In genomic region chr9:91245432-91246313, GRCh38 we compare ENCODE assay signal across 10 cellular contexts.
A peak's percentile ranks its signal among the peaks of the same experiment; 100 is the strongest.
DNase-seq lines count a peak whose midpoint lies in the region; ATAC-seq and TF ChIP-seq lines count a peak whose summit lies in the region.
"Had no signal": no experiment of that assay in that cellular context is flagged by ENCODE, and none has a peak within 500 bp of the region (broad histone marks: within the 10 kb centered on the region; RNA-seq: fewer than 3 reads in every experiment).

No MANE protein-coding gene starts in this region.

- peak overlapping the region; percentile 65 for H2AFZ ChIP-seq in PC-3 (ENCODE audit: low read length)

- H3F3A ChIP-seq in PC-3 (ENCODE audit: low read length, unreplicated experiment) = no peaks in the 10 kb centered on the region

- no peaks in the 10 kb centered on the region for H3K79me2 ChIP-seq in PC-3 (ENCODE audit: low read length)

- H3K4me1 Mint-ChIP-seq in activated CD4-positive, alpha-beta T cell treated with anti-CD3 and anti-CD28 coated beads, Interleukin-2, amount 10 ng/mL, durations not matched to agents 7 days and 5 days = peaks cover 25% of the 10 kb centered on the region
- peaks cover 55% of the 10 kb centered on the region for H3K4me1 Mint-ChIP-seq in stimulated activated effector memory CD8-positive, alpha-beta T cell treated with anti-CD3 and anti-CD28 coated beads, Interleukin-12 subunit alpha, Interleukin-12 subunit beta, amount 100 ng/mL, for 72 hours

- TF ChIP-seq CTCF in PC-3 (conservative IDR thresholded peaks at IDR 0.05; ENCODE audit: low read depth, low read length) (no peak), choroid plexus epithelial cell (conservative IDR thresholded peaks at IDR 0.05; ENCODE audit: low read depth, low read length) (no peak), ascending aorta (IDR thresholded peaks at IDR 0.05) (no peak)

- H3K27me3 ChIP-seq in PC-3 (ENCODE audit: low read length) (no peaks in the 10 kb centered on the region), ascending aorta (no peaks in the 10 kb centered on the region)

- H3K9ac ChIP-seq in PC-3 (ENCODE audit: low read length) = peak overlapping the region; percentile 70

- no peaks in the 10 kb centered on the region for H3K36me3 ChIP-seq in PC-3 (ENCODE audit: low read depth, low read length)
- no peaks in the 10 kb centered on the region for H3K36me3 ChIP-seq in ascending aorta

- no peaks in the 10 kb centered on the region for H4K20me1 ChIP-seq in PC-3 (ENCODE audit: low read length)

- peaks cover 23% of the 10 kb centered on the region for H3K36me3 Mint-ChIP-seq in activated CD4-positive, alpha-beta T cell treated with anti-CD3 and anti-CD28 coated beads, Interleukin-2, amount 10 ng/mL, durations not matched to agents 7 days and 5 days (ENCODE audit: low read depth)
- H3K36me3 Mint-ChIP-seq in stimulated activated effector memory CD8-positive, alpha-beta T cell treated with anti-CD3 and anti-CD28 coated beads, Interleukin-12 subunit alpha, Interleukin-12 subunit beta, amount 100 ng/mL, for 72 hours = peaks cover 26% of the 10 kb centered on the region

- no peak overlapping the region for H3K4me3 Mint-ChIP-seq in activated CD4-positive, alpha-beta T cell treated with anti-CD3 and anti-CD28 coated beads, Interleukin-2, amount 10 ng/mL, durations not matched to agents 7 days and 5 days
- H3K4me3 Mint-ChIP-seq in stimulated activated effector memory CD8-positive, alpha-beta T cell treated with anti-CD3 and anti-CD28 coated beads, Interleukin-12 subunit alpha, Interleukin-12 subunit beta, amount 100 ng/mL, for 72 hours = peak overlapping the region; percentile 47

- no peak overlapping the region for H3K4me3 ChIP-seq in PC-3 (ENCODE audit: low read length)
- no peak overlapping the region for H3K4me3 ChIP-seq in choroid plexus epithelial cell (ENCODE audit: low read depth, low read length)
- H3K4me3 ChIP-seq in ascending aorta = no peak overlapping the region
- H3K4me3 ChIP-seq: lung had no signal

- H3K9me3 Mint-ChIP-seq in activated CD4-positive, alpha-beta T cell treated with anti-CD3 and anti-CD28 coated beads, Interleukin-2, amount 10 ng/mL, durations not matched to agents 7 days and 5 days = peaks cover 3% of the 10 kb centered on the region
- H3K9me3 Mint-ChIP-seq in stimulated activated effector memory CD8-positive, alpha-beta T cell treated with anti-CD3 and anti-CD28 coated beads, Interleukin-12 subunit alpha, Interleukin-12 subunit beta, amount 100 ng/mL, for 72 hours = no peaks in the 10 kb centered on the region

- H3K9me3 ChIP-seq in PC-3 (ENCODE audit: low read length) = no peaks in the 10 kb centered on the region
- H3K9me3 ChIP-seq in ascending aorta = no peaks in the 10 kb centered on the region

- ATAC-seq in PC-3 (peak; percentile 96), HG02571 (IDR thresholded peaks at IDR 0.05; ENCODE audit: unreplicated experiment) (no peak)
- ATAC-seq in stimulated activated effector memory CD8-positive, alpha-beta T cell treated with anti-CD3 and anti-CD28 coated beads, Interleukin-12 subunit alpha, Interleukin-12 subunit beta, amount 100 ng/mL, for 72 hours = peak; percentile 97

- intact Hi-C loops in PC-3 (cut with micrococcal nuclease) (loop anchor here (5.0 kb wide), 1 partner anchor 53 kb away; no protein-coding TSS in a partner anchor), ascending aorta (cut with DNase I) (no loop called here)

- BruUV-seq in PC-3 (replicated peaks; lab: Mats Ljungman, UMichigan) = no TSS peak

- no peaks in the 10 kb centered on the region for H3K9me2 ChIP-seq in PC-3 (replicated peaks; ENCODE audit: low read length)

- POLR2A ChIA-PET in activated CD4-positive, alpha-beta T cell treated with anti-CD3 and anti-CD28 coated beads, Interleukin-2, amount 10 ng/mL, durations not matched to agents 7 days and 5 days (lab: Charles Lee) = no interaction called here
- POLR2A ChIA-PET in PC-3 (lab: Charles Lee; ENCODE audit: unreplicated experiment) = no interaction called here

- peak overlapping the region; percentile 58 for H3K4me2 ChIP-seq in PC-3 (ENCODE audit: low read length)

- peak overlapping the region; percentile 91 for H3K27ac ChIP-seq in PC-3 (ENCODE audit: low read length)
- H3K27ac ChIP-seq in ascending aorta = no peak overlapping the region

- DNase-seq in activated CD4-positive, alpha-beta T cell treated with anti-CD3 and anti-CD28 coated beads, Interleukin-2, amount 10 ng/mL, durations not matched to agents 7 days and 5 days = no peak
- DNase-seq in activated CD4-positive, alpha-beta T cell treated with anti-CD3 and anti-CD28 coated beads, Interleukin-2, amount 50 U/mL, for 4 hours = no peak
- DNase-seq in PC-3 (peak; percentile 69), choroid plexus epithelial cell (ENCODE audit: low read depth) (peak; percentile 47), H4 (ENCODE audit: low spot score) (no peak), ascending aorta (ENCODE audit: low spot score in 2 of 2) (no peak)
- no peak for DNase-seq in stimulated activated effector memory CD8-positive, alpha-beta T cell treated with anti-CD3 and anti-CD28 coated beads, Interleukin-12 subunit alpha, Interleukin-12 subunit beta, amount 100 ng/mL, for 72 hours (ENCODE audit: low spot score in 2 of 2)
- DNase-seq: effector CD4-positive, alpha-beta T cell had no signal

- H3K4me1 ChIP-seq in PC-3 (ENCODE audit: insufficient read depth, low read length) (peaks cover 18% of the 10 kb centered on the region), ascending aorta (no peaks in the 10 kb centered on the region)

- no peaks in the 10 kb centered on the region for H3K27me3 Mint-ChIP-seq in activated CD4-positive, alpha-beta T cell treated with anti-CD3 and anti-CD28 coated beads, Interleukin-2, amount 10 ng/mL, durations not matched to agents 7 days and 5 days

- peak overlapping the region; percentile 65 for H3K27ac Mint-ChIP-seq in activated CD4-positive, alpha-beta T cell treated with anti-CD3 and anti-CD28 coated beads, Interleukin-2, amount 10 ng/mL, durations not matched to agents 7 days and 5 days
- H3K27ac Mint-ChIP-seq in stimulated activated effector memory CD8-positive, alpha-beta T cell treated with anti-CD3 and anti-CD28 coated beads, Interleukin-12 subunit alpha, Interleukin-12 subunit beta, amount 100 ng/mL, for 72 hours = peak overlapping the region; percentile 86

- CTCF ChIA-PET in activated CD4-positive, alpha-beta T cell treated with anti-CD3 and anti-CD28 coated beads, Interleukin-2, amount 10 ng/mL, durations not matched to agents 7 days and 5 days (lab: Charles Lee) = interaction anchor here (0.9 kb wide), 1 partner anchor 281 kb away, joined by 3 read pairs; no protein-coding TSS in a partner anchor
- CTCF ChIA-PET in PC-3 (lab: Charles Lee) = no interaction called here

Comparison
In these comparisons a context has a peak if more than half of its experiments do, and no peak if none do; other contexts are left out.
1. DNase-seq: peak in PC-3 (single experiment) and choroid plexus epithelial cell (single experiment); none in activated CD4-positive, alpha-beta T cell treated with anti-CD3 and anti-CD28 coated beads, Interleukin-2, amount 10 ng/mL, durations not matched to agents 7 days and 5 days (single experiment), activated CD4-positive, alpha-beta T cell treated with anti-CD3 and anti-CD28 coated beads, Interleukin-2, amount 50 U/mL, for 4 hours (0 of 2), stimulated activated effector memory CD8-positive, alpha-beta T cell treated with anti-CD3 and anti-CD28 coated beads, Interleukin-12 subunit alpha, Interleukin-12 subunit beta, amount 100 ng/mL, for 72 hours (0 of 2), H4 (single experiment) and ascending aorta (0 of 2).